8 cellular contexts compared by ENCODE assay signal in the genomic region with DNA sequence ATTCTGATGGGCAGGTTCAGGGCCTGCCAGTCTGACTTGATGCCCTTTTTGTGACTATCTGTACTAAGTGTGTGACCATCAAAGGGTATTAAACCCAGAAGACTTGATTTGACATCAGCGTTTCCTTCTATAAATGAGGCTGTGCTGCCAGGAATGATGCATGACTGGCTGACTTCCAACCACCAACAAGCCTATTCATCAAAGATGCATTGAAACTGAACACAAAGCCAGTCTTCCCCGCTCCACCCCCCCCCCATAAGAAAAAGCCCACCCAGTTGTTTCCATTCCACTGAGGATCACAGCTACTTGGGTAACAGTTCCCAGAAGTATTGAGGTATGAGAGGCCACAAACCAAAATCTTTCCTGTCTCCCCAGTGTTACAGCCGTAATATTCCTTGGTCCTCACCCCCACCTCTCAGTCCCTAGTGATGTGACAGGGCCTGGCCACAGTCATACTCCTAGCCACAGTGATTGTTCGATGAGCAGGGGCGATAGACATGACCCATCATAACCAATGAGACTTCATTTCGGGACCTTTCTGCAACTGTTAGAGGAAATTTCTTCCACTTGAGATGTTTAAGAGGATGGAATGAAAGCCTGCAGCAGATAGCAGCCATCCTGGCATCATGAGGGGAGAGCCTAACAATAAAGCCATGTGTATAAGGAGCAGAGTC. TPM values are rescaled to one million over a fixed set of nuclear protein-coding genes. Genes with fewer than 3 reads are reported as not detected.
DNase-seq lines count a peak whose midpoint lies in the region; ATAC-seq and TF ChIP-seq lines count a peak whose summit lies in the region.

No MANE protein-coding gene starts in this region.

- H3K27ac ChIP-seq in HUES64 (ENCODE audit: low read depth, low read length), result peak overlapping the region; percentile 67; the same call in 1 of the 2 replicates
- H3K27ac ChIP-seq in hepatocyte, result peak overlapping the region; percentile 93
- H3K27ac ChIP-seq in gastroesophageal sphincter, result peak overlapping the region in 2 of 4 donors; percentile 27 to 33

- TF ChIP-seq CTCF in hepatocyte (IDR thresholded peaks at IDR 0.05; ENCODE audit: poor library complexity), result no peak
- TF ChIP-seq CTCF in gastroesophageal sphincter (IDR thresholded peaks at IDR 0.05), result no peak

- H3K4me1 ChIP-seq in HUES64 (ENCODE audit: insufficient read depth, low read length) (peaks cover 55% of the 10 kb centered on the region), hepatocyte (ENCODE audit: insufficient read depth) (peaks cover 43% of the 10 kb centered on the region), HAP-1 (peaks cover 19% of the 10 kb centered on the region), gastroesophageal sphincter (peaks cover 0 to 41% (median 8%) of the 10 kb centered on the region in 3 donors)

- H3K27ac Mint-ChIP-seq in activated CD8-positive, alpha-beta T cell treated with anti-CD3 and anti-CD28 coated beads, Interleukin-2, amount 10 ng/mL, durations not matched to agents 7 days and 5 days, result peak overlapping the region; percentile 40

- in situ Hi-C loops in HAP-1 (cut with MboI; ENCODE audit: low sequenced_read_pairs), result no loop called here

- no peak overlapping the region for H3K4me3 ChIP-seq in HUES64 (ENCODE audit: low read length)
- no peak overlapping the region for H3K4me3 ChIP-seq in hepatocyte
- no peak overlapping the region for H3K4me3 ChIP-seq in HAP-1
- no peak overlapping the region for H3K4me3 ChIP-seq in gastroesophageal sphincter

- peaks cover 40% of the 10 kb centered on the region for H3K4me1 Mint-ChIP-seq in activated CD8-positive, alpha-beta T cell treated with anti-CD3 and anti-CD28 coated beads, Interleukin-2, amount 10 ng/mL, durations not matched to agents 7 days and 5 days (ENCODE audit: low read depth)

- H3K9me2 ChIP-seq in hepatocyte (replicated peaks; ENCODE audit: insufficient read depth), result no peaks in the 10 kb centered on the region

- peaks cover 40% of the 10 kb centered on the region for H3K79me2 ChIP-seq in hepatocyte

- no peak for DNase-seq in activated CD8-positive, alpha-beta T cell treated with anti-CD3 and anti-CD28 coated beads, Interleukin-2, amount 10 ng/mL, durations not matched to agents 7 days and 5 days
- DNase-seq in hepatocyte (ENCODE audit: low spot score), result no peak
- peak; percentile 65 for DNase-seq in stimulated activated CD4-positive, alpha-beta T cell treated with anti-CD3 and anti-CD28 coated beads, Interleukin-4, amount 100 ng/mL, for 24 hours
- no peak for DNase-seq in HAP-1 (ENCODE audit: low spot score in 2 of 2)
- no peak for DNase-seq in NCI-H82 treated with DMSO at 0.1 percent for 48 hours (lab: John Stamatoyannopoulos, UW; ENCODE audit: unreplicated experiment)

- 84% methylated on average over 6 of the region's 6 CpGs for WGBS in HUES64
- WGBS in hepatocyte (ENCODE audit: low lambda C conversion rate, missing lambda C conversion rate), result 82% methylated on average over 6 of the region's 6 CpGs
- WGBS in gastroesophageal sphincter (ENCODE audit: low coverage in 1 of 2), 2 donors, result 51 to 62% methylated on average over 3 of the region's 6 CpGs

- ATAC-seq in activated CD8-positive, alpha-beta T cell treated with anti-CD3 and anti-CD28 coated beads, Interleukin-2, amount 10 ng/mL, durations not matched to agents 7 days and 5 days, result no peak
- ATAC-seq in GM18873 (IDR thresholded peaks at IDR 0.05; ENCODE audit: low FRiP score, unreplicated experiment) (no peak), gastroesophageal sphincter (no peak)

- H3K4me3 Mint-ChIP-seq in activated CD8-positive, alpha-beta T cell treated with anti-CD3 and anti-CD28 coated beads, Interleukin-2, amount 10 ng/mL, durations not matched to agents 7 days and 5 days, result no peak overlapping the region

- peaks cover 2% of the 10 kb centered on the region for H3K36me3 Mint-ChIP-seq in activated CD8-positive, alpha-beta T cell treated with anti-CD3 and anti-CD28 coated beads, Interleukin-2, amount 10 ng/mL, durations not matched to agents 7 days and 5 days (ENCODE audit: low read depth)

- POLR2A ChIA-PET in activated CD8-positive, alpha-beta T cell treated with anti-CD3 and anti-CD28 coated beads, Interleukin-2, amount 10 ng/mL, durations not matched to agents 7 days and 5 days (lab: Charles Lee), result interaction anchor here (1.1 kb wide), 1 partner anchor 14 kb away, joined by 3 read pairs; no protein-coding TSS in a partner anchor

- no peak for TF ChIP-seq EP300 in gastroesophageal sphincter (IDR thresholded peaks at IDR 0.05)

- H3K4me2 ChIP-seq in hepatocyte, result peak overlapping the region; percentile 39

- no peaks in the 10 kb centered on the region for H3K9me3 Mint-ChIP-seq in activated CD8-positive, alpha-beta T cell treated with anti-CD3 and anti-CD28 coated beads, Interleukin-2, amount 10 ng/mL, durations not matched to agents 7 days and 5 days (ENCODE audit: insufficient read depth)

- CTCF ChIA-PET in activated CD8-positive, alpha-beta T cell treated with anti-CD3 and anti-CD28 coated beads, Interleukin-2, amount 10 ng/mL, durations not matched to agents 7 days and 5 days (lab: Charles Lee), result interaction anchor here (0.7 to 2.7 kb wide), 10 partner anchors 9 to 68 kb away, joined by 3 to 19 read pairs (median 4); a partner anchor contains a TSS

- H4K20me1 ChIP-seq in hepatocyte (ENCODE audit: insufficient read depth, poor library complexity, severe bottlenecking), result no peaks in the 10 kb centered on the region

- peak overlapping the region; percentile 22; the same call in 1 of the 2 replicates for H3K9ac ChIP-seq in HUES64 (ENCODE audit: low read depth, low read length)

- no peaks in the 10 kb centered on the region for H3K27me3 Mint-ChIP-seq in activated CD8-positive, alpha-beta T cell treated with anti-CD3 and anti-CD28 coated beads, Interleukin-2, amount 10 ng/mL, durations not matched to agents 7 days and 5 days (ENCODE audit: low read depth)

- TF ChIP-seq POLR2A in gastroesophageal sphincter (IDR thresholded peaks at IDR 0.05), result no peak

- no peaks in the 10 kb centered on the region for H3K27me3 ChIP-seq in HUES64 (ENCODE audit: insufficient read depth, low read length)
- no peaks in the 10 kb centered on the region for H3K27me3 ChIP-seq in hepatocyte
- H3K27me3 ChIP-seq in HAP-1 (ENCODE audit: low read depth), result no peaks in the 10 kb centered on the region
- no peaks in the 10 kb centered on the region for H3K27me3 ChIP-seq in gastroesophageal sphincter

- H2AFZ ChIP-seq in hepatocyte, result no peak overlapping the region

- H3K36me3 ChIP-seq in HUES64 (ENCODE audit: insufficient read depth, low read length) (no peaks in the 10 kb centered on the region), hepatocyte (replicated peaks; ENCODE audit: insufficient read depth, low read depth) (no peaks in the 10 kb centered on the region), HAP-1 (replicated peaks) (no peaks in the 10 kb centered on the region), gastroesophageal sphincter (no peaks in the 10 kb centered on the region)

- H3K9me3 ChIP-seq in HUES64 (ENCODE audit: insufficient read depth, low read depth, low read length), result no peaks in the 10 kb centered on the region
- no peaks in the 10 kb centered on the region for H3K9me3 ChIP-seq in hepatocyte (ENCODE audit: low read depth)
- no peaks in the 10 kb centered on the region for H3K9me3 ChIP-seq in HAP-1
- no peaks in the 10 kb centered on the region for H3K9me3 ChIP-seq in gastroesophageal sphincter

RNA-seq across cellular contexts. Expression of a gene that starts 22.6 kb away (rescaled TPM):
- polyA plus RNA-seq in HUES64 (2013, experiment 1 of 2), result 7.7 TPM
- polyA plus RNA-seq in HUES64 (2013, experiment 2 of 2), result 6.5 TPM
- 10 to 100 TPM; 12.6 to 15.0 TPM for total RNA-seq in activated CD8-positive, alpha-beta T cell treated with anti-CD3 and anti-CD28 coated beads, Interleukin-2, amount 10 ng/mL, durations not matched to agents 7 days and 5 days
- 16.3 and 19.9 TPM in 2 replicates for total RNA-seq in hepatocyte
- 15.9 and 17.0 TPM in 2 replicates for polyA plus RNA-seq in hepatocyte
- 10 to 100 TPM; 23.5 to 56.4 (median 35.0) TPM for total RNA-seq in gastroesophageal sphincter
